13 cellular contexts compared by ENCODE assay signal in the genomic region with DNA sequence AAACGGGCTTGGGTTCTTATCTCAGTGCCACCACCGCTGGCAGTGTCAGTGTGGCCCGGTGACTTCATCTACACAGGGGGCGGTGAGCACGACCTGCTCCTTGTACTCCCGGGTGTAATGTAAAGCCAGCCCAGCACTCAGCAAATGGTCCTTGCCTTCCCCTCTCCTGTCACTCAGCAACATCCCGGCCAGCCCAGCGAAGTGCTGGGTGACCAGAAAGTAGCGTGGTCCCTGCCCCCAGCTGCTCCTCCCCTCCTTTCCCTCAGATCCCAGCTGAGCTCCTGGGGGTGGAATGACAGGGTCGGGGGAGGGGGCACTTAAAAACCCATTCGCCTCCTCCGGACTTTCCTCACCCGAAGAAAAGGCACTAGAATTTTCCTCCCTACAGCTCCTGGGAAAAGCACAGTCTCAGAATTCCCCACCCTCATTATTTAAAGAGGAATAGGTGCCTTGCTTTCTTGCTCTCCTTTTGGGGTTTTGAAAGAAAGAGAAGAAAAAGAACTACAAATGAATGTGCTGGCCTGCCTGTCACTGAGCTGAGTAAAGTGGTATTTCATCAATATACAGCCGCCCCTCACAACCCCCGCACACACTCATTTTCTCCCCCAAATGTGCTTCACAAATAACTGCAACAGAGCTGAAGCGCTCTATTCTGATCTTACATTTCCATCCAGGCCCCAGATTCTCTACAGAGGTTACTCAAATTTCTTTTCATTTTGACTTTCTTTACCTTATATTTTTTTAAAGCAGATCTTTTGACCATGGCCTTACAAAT. TPM values are rescaled to one million over a fixed set of nuclear protein-coding genes. Genes with fewer than 3 reads are reported as not detected.
A peak's percentile ranks its signal among the peaks of the same experiment; 100 is the strongest.
DNase-seq lines count a peak whose midpoint lies in the region; ATAC-seq and TF ChIP-seq lines count a peak whose summit lies in the region.
"Had no signal": no experiment of that assay in that cellular context is flagged by ENCODE, and none has a peak within 500 bp of the region (broad histone marks: within the 10 kb centered on the region; RNA-seq: fewer than 3 reads in every experiment).

No MANE protein-coding gene starts in this region.

- H3K27ac ChIP-seq in OCI-LY7 (ENCODE audit: low read depth, low read length, poor library complexity, severe bottlenecking) (peak overlapping the region; percentile 91), suprapubic skin (no peak overlapping the region), esophagus muscularis mucosa (replicated peaks in 1 of 4) (peak overlapping the region in 1 of 4 donors; percentile 58)
- H3K27ac ChIP-seq: ascending aorta, GM23248 had no signal

- peak overlapping the region; percentile 85 for H3K4me2 ChIP-seq in OCI-LY7 (ENCODE audit: low read length)

- WGBS in suprapubic skin: 79% methylated on average over 15 of the region's 16 CpGs
- 74% methylated on average over 16 of the region's 16 CpGs for WGBS in esophagus muscularis mucosa

- H3K27me3 Mint-ChIP-seq in stimulated activated naive CD8-positive, alpha-beta T cell treated with anti-CD3 and anti-CD28 coated beads, Interleukin-15, amount 100 ng/mL, for 72 hours: peaks cover 55% of the 10 kb centered on the region

- peaks cover 17% of the 10 kb centered on the region; the same call in 1 of the 2 replicates for H3K79me2 ChIP-seq in OCI-LY7 (ENCODE audit: insufficient read depth, low read depth, low read length)

- no peak for TF ChIP-seq POLR2A in suprapubic skin (IDR thresholded peaks at IDR 0.05)
- TF ChIP-seq POLR2A in esophagus muscularis mucosa (IDR thresholded peaks at IDR 0.05; ENCODE audit: low read depth): no peak

- H3K9me3 ChIP-seq in OCI-LY7 (ENCODE audit: low read length) (no peaks in the 10 kb centered on the region), suprapubic skin (no peaks in the 10 kb centered on the region), esophagus muscularis mucosa (no peaks in the 10 kb centered on the region)
- H3K9me3 ChIP-seq: ascending aorta had no signal

- intact Hi-C loops in OCI-LY7 (cut with micrococcal nuclease; ENCODE audit: unreplicated experiment): loop anchor here (5.0 to 10.0 kb wide), 5 partner anchors 139 to 1632 kb away; a partner anchor contains a TSS
- intact Hi-C loops in left colon (cut with DNase I, micrococcal nuclease): no loop called here
- intact Hi-C loops in esophagus muscularis mucosa (cut with DNase I): no loop called here

- H3K9me3 Mint-ChIP-seq in stimulated activated naive CD8-positive, alpha-beta T cell treated with anti-CD3 and anti-CD28 coated beads, Interleukin-15, amount 100 ng/mL, for 72 hours: no peaks in the 10 kb centered on the region
- H3K9me3 Mint-ChIP-seq: CD8-positive, alpha-beta T cell had no signal

- H3K4me3 ChIP-seq in OCI-LY7 (ENCODE audit: low read depth, low read length, poor library complexity, severe bottlenecking) (peak overlapping the region; percentile 20), suprapubic skin (no peak overlapping the region), esophagus muscularis mucosa (no peak overlapping the region)
- H3K4me3 ChIP-seq: ascending aorta, GM23248 had no signal

- POLR2A ChIA-PET in OCI-LY7 (lab: Charles Lee): interaction anchor here (1.0 to 1.1 kb wide), 3 partner anchors 9 to 77 kb away, joined by 3 to 5 read pairs (median 5); no protein-coding TSS in a partner anchor

- H2AFZ ChIP-seq in OCI-LY7 (ENCODE audit: low read length): peak overlapping the region; percentile 34; the same call in 1 of the 2 replicates
- H2AFZ ChIP-seq: GM23248 had no signal

- H3K36me3 ChIP-seq in OCI-LY7 (ENCODE audit: insufficient read depth, low read length) (no peaks in the 10 kb centered on the region), suprapubic skin (no peaks in the 10 kb centered on the region), esophagus muscularis mucosa (no peaks in the 10 kb centered on the region)
- H3K36me3 ChIP-seq: ascending aorta had no signal

- CTCF ChIA-PET in OCI-LY7 (lab: Charles Lee; ENCODE audit: unreplicated experiment): interaction anchor here (0.6 to 1.2 kb wide), 3 partner anchors 26 to 284 kb away, joined by 3 to 10 read pairs (median 5); no protein-coding TSS in a partner anchor

- BruUV-seq in OCI-LY7 (replicated peaks; lab: Mats Ljungman, UMichigan): no TSS peak

- DNase-seq in stimulated activated naive CD8-positive, alpha-beta T cell treated with anti-CD3 and anti-CD28 coated beads, Interleukin-15, Interleukin-2, amounts not matched to agents 100 U/mL and 50 U/mL, for 24 hours: peak; percentile 32
- DNase-seq in stimulated activated naive CD8-positive, alpha-beta T cell treated with anti-CD3 and anti-CD28 coated beads, Interleukin-15, amount 100 ng/mL, for 72 hours: no peak
- DNase-seq in OCI-LY7 (ENCODE audit: low spot score) (peak; percentile 25), left colon (no peak), suprapubic skin (ENCODE audit: low spot score in 2 of 2) (no peak), NCI-H1048 (lab: John Stamatoyannopoulos, UW) (no peak), esophagus muscularis mucosa (ENCODE audit: extremely low spot score) (no peak), RKO (ENCODE audit: low spot score) (no peak)
- DNase-seq: KG1 had no signal

- H3K4me3 Mint-ChIP-seq in stimulated activated naive CD8-positive, alpha-beta T cell treated with anti-CD3 and anti-CD28 coated beads, Interleukin-15, amount 100 ng/mL, for 72 hours: no peak overlapping the region
- H3K4me3 Mint-ChIP-seq: CD8-positive, alpha-beta T cell had no signal

- no peak for TF ChIP-seq EP300 in suprapubic skin (IDR thresholded peaks at IDR 0.05)
- TF ChIP-seq EP300 in esophagus muscularis mucosa (IDR thresholded peaks at IDR 0.05): no peak

- H3K4me1 ChIP-seq in OCI-LY7 (ENCODE audit: insufficient read depth, low read length, poor library complexity, severe bottlenecking) (peaks cover 98% of the 10 kb centered on the region), suprapubic skin (peaks cover 13% of the 10 kb centered on the region), esophagus muscularis mucosa (peaks cover 14 to 23% (median 15%) of the 10 kb centered on the region in 4 donors)

- no peaks in the 10 kb centered on the region for H3K9me2 ChIP-seq in OCI-LY7 (ENCODE audit: insufficient read depth, low read length)

- peaks cover 42% of the 10 kb centered on the region for H3K4me1 Mint-ChIP-seq in stimulated activated naive CD8-positive, alpha-beta T cell treated with anti-CD3 and anti-CD28 coated beads, Interleukin-15, amount 100 ng/mL, for 72 hours

- H4K20me1 ChIP-seq in OCI-LY7 (ENCODE audit: insufficient read depth, low read length): no peaks in the 10 kb centered on the region

- TF ChIP-seq CTCF in OCI-LY7 (conservative IDR thresholded peaks at IDR 0.05; ENCODE audit: low read length) (no peak), suprapubic skin (IDR thresholded peaks at IDR 0.05) (no peak), esophagus muscularis mucosa (IDR thresholded peaks at IDR 0.05) (no peak)

- H3K27ac Mint-ChIP-seq in stimulated activated naive CD8-positive, alpha-beta T cell treated with anti-CD3 and anti-CD28 coated beads, Interleukin-15, amount 100 ng/mL, for 72 hours: no peak overlapping the region
- H3K27ac Mint-ChIP-seq: CD8-positive, alpha-beta T cell had no signal

- H3K27me3 ChIP-seq in suprapubic skin (peaks cover 17% of the 10 kb centered on the region), esophagus muscularis mucosa (peaks cover 0 to 21% (median 0%) of the 10 kb centered on the region in 4 donors)
- H3K27me3 ChIP-seq: ascending aorta had no signal

- peak; percentile 71 for ATAC-seq in stimulated activated naive CD8-positive, alpha-beta T cell treated with anti-CD3 and anti-CD28 coated beads, Interleukin-15, Interleukin-2, amounts not matched to agents 100 U/mL and 50 U/mL, for 24 hours
- ATAC-seq in stimulated activated naive CD8-positive, alpha-beta T cell treated with anti-CD3 and anti-CD28 coated beads, Interleukin-15, amount 100 ng/mL, for 72 hours: no peak
- peak; percentile 17 for ATAC-seq in left colon

RNA-seq across cellular contexts. Expression of a gene that starts 7.0 kb away (rescaled TPM):
- total RNA-seq in OCI-LY7 (2014; rRNA removed; shearing (Covaris generic)): 11.4 and 14.8 TPM in 2 replicates
- 44.5 and 50.8 TPM in 2 replicates for total RNA-seq in OCI-LY7 (2022)
- total RNA-seq in left colon: 1 to 10 TPM in 1 of 2 donors, under 1 TPM in 1; 0.73 to 3.6 TPM
- under 1 TPM; 0.30 to 0.72 (median 0.37) TPM for total RNA-seq in suprapubic skin
- 10 to 100 TPM in 3 of 4 donors, 1 to 10 TPM in 1; 3.6 to 17.0 (median 12.4) TPM for total RNA-seq in esophagus muscularis mucosa
- total RNA-seq: fibroblast of villous mesenchyme, GM23248 had no signal

Comparison
In these comparisons a context has a peak if more than half of its experiments do, and no peak if none do; other contexts are left out.
1. DNase-seq: peak in stimulated activated naive CD8-positive, alpha-beta T cell treated with anti-CD3 and anti-CD28 coated beads, Interleukin-15, Interleukin-2, amounts not matched to agents 100 U/mL and 50 U/mL, for 24 hours (single experiment) and OCI-LY7 (single experiment); none in stimulated activated naive CD8-positive, alpha-beta T cell treated with anti-CD3 and anti-CD28 coated beads, Interleukin-15, amount 100 ng/mL, for 72 hours (0 of 2), left colon (0 of 2), suprapubic skin (0 of 2), NCI-H1048 (single experiment), esophagus muscularis mucosa (single experiment) and RKO (single experiment).